8 cellular contexts compared by ENCODE assay signal in genomic region chr1:147242449-147243227, GRCh38. TPM values are rescaled to one million over a fixed set of nuclear protein-coding genes. Genes with fewer than 3 reads are reported as not detected.
DNase-seq lines count a peak whose midpoint lies in the region; ATAC-seq, FAIRE-seq and TF ChIP-seq lines count a peak whose summit lies in the region.

Gene CHD1L (plus strand): TSS chr1:147242684. CDS start chr1:147242704, 20 bp downstream.

- peak within 1 kb of the TSS; percentile 83 for H3K27ac Mint-ChIP-seq in central memory CD8-positive, alpha-beta T cell (ENCODE audit: low read depth)

- TF ChIP-seq CTCF in AG10803 (conservative IDR thresholded peaks at IDR 0.05; ENCODE audit: low read length) (peak; percentile 74), keratinocyte (optimal IDR thresholded peaks at IDR 0.05 in 1 of 3, IDR thresholded peaks at IDR 0.05 in 1 of 3, conservative IDR thresholded peaks at IDR 0.05 in 1 of 3; ENCODE audit: extremely low read depth in 1 of 3, insufficient read depth in 2 of 3, low read length in 3 of 3) (peak; percentile 76 to 96 (median 90))

- no peaks in the 10 kb centered on the region for H3K27me3 ChIP-seq in keratinocyte (ENCODE audit: control insufficient read depth, extremely low read depth, insufficient read depth, low read length)

- H3K36me3 Mint-ChIP-seq in central memory CD8-positive, alpha-beta T cell (ENCODE audit: insufficient read depth) = peaks cover 2% of the 10 kb centered on the region

- peak within 1 kb of the TSS; percentile 92 for H3K4me2 ChIP-seq in keratinocyte (ENCODE audit: control insufficient read depth, extremely low read depth, insufficient read depth, low read depth, low read length)

- peak within 1 kb of the TSS; percentile 97 for H3K4me3 Mint-ChIP-seq in central memory CD8-positive, alpha-beta T cell

- dilution Hi-C loops in keratinocyte (cut with MboI; ENCODE audit: extremely low pct_ligation_motif_present, low sequenced_read_pairs) = no loop called here

- no peaks in the 10 kb centered on the region for H3K9me3 Mint-ChIP-seq in central memory CD8-positive, alpha-beta T cell

- H3K27me3 Mint-ChIP-seq in central memory CD8-positive, alpha-beta T cell = no peaks in the 10 kb centered on the region

- H3K36me3 ChIP-seq in keratinocyte (ENCODE audit: control insufficient read depth in 2 of 2, extremely low read depth in 1 of 2, insufficient read depth in 2 of 2, low read length in 2 of 2) = peaks cover 0 to 5% of the 10 kb centered on the region in 2 experiments

- DNase-seq in AG10803 (ENCODE audit: low read depth) = peak; percentile 95
- DNase-seq in NCI-H345 treated with DMSO at 0.1 percent for 48 hours (lab: John Stamatoyannopoulos, UW; ENCODE audit: unreplicated experiment) = peak; percentile 99
- DNase-seq in activated CD4-positive, CD25-positive, alpha-beta regulatory T cell treated with anti-CD3 and anti-CD28 coated beads, Interleukin-2, amount 50 U/mL, for 16 hours (ENCODE audit: low read depth, low spot score) = peak; percentile 86
- DNase-seq in central memory CD8-positive, alpha-beta T cell (ENCODE audit: low spot score in 2 of 2) = peak; percentile 92 to 93
- DNase-seq in keratinocyte (ENCODE audit: low read depth, low spot score) = peak; percentile 71
- DNase-seq in stimulated activated CD4-positive, alpha-beta T cell treated with anti-CD3 and anti-CD28 coated beads, Interleukin-15, amount 100 ng/mL, for 1 hour (ENCODE audit: low read depth in 1 of 2, low spot score in 1 of 2) = peak; percentile 90 to 91

- peaks cover 35% of the 10 kb centered on the region for H3K4me1 Mint-ChIP-seq in central memory CD8-positive, alpha-beta T cell

- FAIRE-seq in keratinocyte (lab: Jason Lieb, UNC) = no peak

- H3K9ac ChIP-seq in keratinocyte (ENCODE audit: control insufficient read depth, extremely low read depth, insufficient read depth, low read length) = peak within 1 kb of the TSS; percentile 91

- peak within 1 kb of the TSS; percentile 80 for H3K27ac ChIP-seq in keratinocyte (ENCODE audit: control insufficient read depth, insufficient read depth, low read length)

- H2AFZ ChIP-seq in keratinocyte (ENCODE audit: control insufficient read depth, low read length) = peak within 1 kb of the TSS; percentile 97

- H3K4me1 ChIP-seq in keratinocyte (ENCODE audit: control insufficient read depth, extremely low read depth, insufficient read depth, low read length) = peaks cover 17% of the 10 kb centered on the region

- H3K79me2 ChIP-seq in keratinocyte (ENCODE audit: control insufficient read depth, insufficient read depth, low read length) = peaks cover 49% of the 10 kb centered on the region

- ATAC-seq in GM19025 (IDR thresholded peaks at IDR 0.05; ENCODE audit: low read depth, unreplicated experiment) (peak; percentile 84), HG03342 (IDR thresholded peaks at IDR 0.05; ENCODE audit: unreplicated experiment) (peak; percentile 82)
- peak; percentile 91 for ATAC-seq in central memory CD8-positive, alpha-beta T cell (replicated peaks; ENCODE audit: extremely low read depth, poor library complexity, severe bottlenecking)

- peaks cover 2% of the 10 kb centered on the region for H3K9me1 ChIP-seq in keratinocyte (ENCODE audit: control insufficient read depth, extremely low read depth, insufficient read depth, low read length)

- peaks cover 6% of the 10 kb centered on the region for H4K20me1 ChIP-seq in keratinocyte (ENCODE audit: control insufficient read depth, extremely low read depth, insufficient read depth, low read length)

- H3K9me3 ChIP-seq in keratinocyte (ENCODE audit: control insufficient read depth, low read depth, low read length) = no peaks in the 10 kb centered on the region

- H3K4me3 ChIP-seq in AG10803 (ENCODE audit: low read length) = peak within 1 kb of the TSS; percentile 79
- H3K4me3 ChIP-seq in keratinocyte (ENCODE audit: control insufficient read depth in 2 of 3, extremely low read depth in 1 of 3, insufficient read depth in 2 of 3, low read depth in 1 of 3, low read length in 3 of 3) = peak within 1 kb of the TSS; percentile 81 to 93 (median 92)

RNA-seq across cellular contexts. Expression of gene CHD1L, which starts in this region (rescaled TPM):
- 33.5 to 49.2 TPM (median 38.3 TPM) in 3 replicates for polyA plus RNA-seq in keratinocyte
- polyA plus RNA-seq in keratinocyte (2011; ENCODE audit: low read depth) = 33.1 TPM
- 28.0 and 40.0 TPM in 2 replicates for polyA plus RNA-seq in keratinocyte (2011; cell fraction: cytosol; rRNA removed)
- 46.4 and 59.4 TPM in 2 replicates for polyA plus RNA-seq in keratinocyte (2011; cell fraction: nucleus; rRNA removed)
- 13.9 and 32.0 TPM in 2 replicates for polyA plus RNA-seq in keratinocyte (2012; ENCODE audit: low replicate concordance)
- polyA minus RNA-seq in keratinocyte = 7.9 to 33.0 TPM (median 22.9 TPM) in 3 replicates
- polyA minus RNA-seq in keratinocyte (2011; cell fraction: cytosol; rRNA and poly(A)+ RNA removed) = 17.1 TPM
- polyA minus RNA-seq in keratinocyte (2011; cell fraction: nucleus; rRNA and poly(A)+ RNA removed) = 16.4 and 30.9 TPM in 2 replicates

Comparison
In these comparisons a context has a peak if more than half of its experiments do, and no peak if none do; other contexts are left out.
1. Peak in every context shown above with its lines: DNase-seq, ATAC-seq, H3K4me3 ChIP-seq and H3K27ac ChIP-seq.